ENCODE assay signal across 20 cellular contexts in the genomic region with DNA sequence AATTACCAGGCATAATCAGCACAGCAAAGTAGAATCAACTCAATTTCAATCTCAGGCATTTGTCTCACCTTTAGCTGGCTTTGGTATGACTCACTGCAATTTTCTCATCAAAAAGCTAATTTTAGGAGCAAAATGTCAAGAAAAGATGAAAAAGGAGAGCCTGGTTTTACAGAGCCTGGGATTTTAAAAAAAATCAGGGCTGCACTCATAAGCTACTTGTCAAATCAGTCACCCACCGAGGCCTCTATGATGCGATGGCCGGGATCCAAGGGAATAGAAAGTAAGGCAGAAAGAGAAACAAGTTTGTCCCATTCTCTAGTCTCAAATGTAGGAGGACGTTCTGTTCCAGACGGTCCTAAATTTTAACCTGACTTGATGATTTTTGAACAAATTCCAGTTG.
"Had no signal": no experiment of that assay in that cellular context is flagged by ENCODE, and none has a peak within 500 bp of the region (broad histone marks: within the 10 kb centered on the region; RNA-seq: fewer than 3 reads in every experiment).

No MANE protein-coding gene starts in this region.

- H3K9me3 ChIP-seq: SK-N-SH had no signal

- DNase-seq: Kasumi-1, MM.1S, NCI-H1092 treated with DMSO at 0.1 percent for 48 hours, NCI-H1436, NCI-H187, NCI-H2029, NCI-H2081 treated with DMSO at 0.1 percent for 48 hours, NCI-H2171, NCI-H226, NCI-H446, NCI-H510A, NCI-H524 treated with DMSO at 0.1 percent for 48 hours, NCI-H69, NCI-H774, SHP77, SK-N-SH had no signal

- H3K4me3 ChIP-seq: K562 had no signal

- ATAC-seq: K562 had no signal

- H3K27ac ChIP-seq: HL-60, KMS-11, RWPE1 had no signal
